In genomic region chr1:161044908-161045748, GRCh38 we compare ENCODE assay signal across 8 cellular contexts. TPM values are rescaled to one million over a fixed set of nuclear protein-coding genes. Genes with fewer than 3 reads are reported as not detected.
DNase-seq lines count a peak whose midpoint lies in the region; ATAC-seq, FAIRE-seq and TF ChIP-seq lines count a peak whose summit lies in the region.

No MANE protein-coding gene starts in this region.

- peaks cover 12% of the 10 kb centered on the region for H3K4me1 ChIP-seq in GM23248 (ENCODE audit: insufficient read depth)
- peaks cover 12% of the 10 kb centered on the region for H3K4me1 ChIP-seq in osteoblast (ENCODE audit: insufficient read depth, low read length)

- in situ Hi-C loops in GM23248 (cut with MboI): loop anchor here (5.0 kb wide), 1 partner anchor 52 kb away; the partner anchor contains the start of gene KLHDC9

- H3K4me2 ChIP-seq in GM23248 (ENCODE audit: unreplicated experiment) (peak overlapping the region; percentile 83), osteoblast (ENCODE audit: insufficient read depth, low read length) (peak overlapping the region; percentile 100)

- peak; percentile 79 for DNase-seq in GM23248
- peak; percentile 98 for DNase-seq in SIG-M5 (lab: John Stamatoyannopoulos, UW)
- peak; percentile 86 for DNase-seq in Right ventricle myocardium inferior (ENCODE audit: missing footprints)
- peak; percentile 96 for DNase-seq in osteoblast (ENCODE audit: insufficient read length, low spot score, missing footprints)
- DNase-seq in NCI-H1436 (lab: John Stamatoyannopoulos, UW): no peak

- H3K9me3 ChIP-seq in GM23248 (ENCODE audit: low read depth): no peaks in the 10 kb centered on the region
- H3K9me3 ChIP-seq in KOPT-K1 (ENCODE audit: insufficient read depth, low read length, poor library complexity, severe bottlenecking): no peaks in the 10 kb centered on the region
- peaks cover 7% of the 10 kb centered on the region for H3K9me3 ChIP-seq in osteoblast (ENCODE audit: low read depth, low read length)

- H3K9ac ChIP-seq in GM23248: peak overlapping the region; percentile 92

- peaks cover 16% of the 10 kb centered on the region; the same call in 1 of the 2 replicates for H3F3A ChIP-seq in GM23248 (ENCODE audit: insufficient read depth)

- H3K4me1 Mint-ChIP-seq in activated naive CD8-positive, alpha-beta T cell (ENCODE audit: low read depth): peaks cover 46% of the 10 kb centered on the region

- no peaks in the 10 kb centered on the region for H3K9me3 Mint-ChIP-seq in activated naive CD8-positive, alpha-beta T cell (ENCODE audit: low read depth)

- H3K27ac ChIP-seq in GM23248 (peak overlapping the region; percentile 93), KOPT-K1 (ENCODE audit: low read depth, low read length, poor library complexity, severe bottlenecking) (peak overlapping the region; percentile 97), osteoblast (ENCODE audit: low read depth, low read length) (peak overlapping the region; percentile 98)

- no peak for TF ChIP-seq CTCF in osteoblast (IDR thresholded peaks at IDR 0.05; ENCODE audit: extremely low read depth, low read depth, low read length)

- 1 to 2% methylated on average over 47 to 48 of the region's 48 CpGs for WGBS in GM23248 (ENCODE audit: low coverage in 1 of 2, low lambda C conversion rate in 2 of 2, missing lambda C conversion rate in 2 of 2), 2 experiments

- peak; percentile 36 for FAIRE-seq in G401.6 (lab: Jason Lieb, UNC)

- peak overlapping the region; percentile 93 for H3K4me3 Mint-ChIP-seq in activated naive CD8-positive, alpha-beta T cell

- H2AFZ ChIP-seq in GM23248: peak overlapping the region; percentile 91
- H2AFZ ChIP-seq in osteoblast (ENCODE audit: low read length): peak overlapping the region; percentile 99

- H3K4me3 ChIP-seq in GM23248: peak overlapping the region; percentile 91
- H3K4me3 ChIP-seq in osteoblast (ENCODE audit: insufficient read depth, low read length): peak overlapping the region; percentile 90

- H4K20me1 ChIP-seq in GM23248 (ENCODE audit: insufficient read depth) (no peaks in the 10 kb centered on the region), osteoblast (ENCODE audit: insufficient read depth, low read length) (peaks cover 8% of the 10 kb centered on the region)

- no peaks in the 10 kb centered on the region for H3K27me3 Mint-ChIP-seq in activated naive CD8-positive, alpha-beta T cell

- peak; percentile 61 for ATAC-seq in Right ventricle myocardium inferior

- H3K27ac Mint-ChIP-seq in activated naive CD8-positive, alpha-beta T cell: peak overlapping the region; percentile 98

- H3K9me2 ChIP-seq in GM23248 (ENCODE audit: insufficient read depth): no peaks in the 10 kb centered on the region

- H3K36me3 ChIP-seq in GM23248 (ENCODE audit: low read depth): peaks cover 7% of the 10 kb centered on the region; the same call in 1 of the 2 replicates
- peaks cover 66% of the 10 kb centered on the region for H3K36me3 ChIP-seq in KOPT-K1 (ENCODE audit: insufficient read depth, low read length)
- H3K36me3 ChIP-seq in osteoblast (ENCODE audit: insufficient read depth, low read length): peaks cover 31% of the 10 kb centered on the region

- peaks cover 7% of the 10 kb centered on the region for H3K36me3 Mint-ChIP-seq in activated naive CD8-positive, alpha-beta T cell

- intact Hi-C loops in Right ventricle myocardium inferior (cut with DNase I): loop anchor here (2.0 to 5.0 kb wide), 3 partner anchors 48 to 87 kb away; partner anchors contain the start of genes DEDD, NIT1 and PFDN2

- H3K27me3 ChIP-seq in GM23248 (replicated peaks; ENCODE audit: insufficient read depth) (no peaks in the 10 kb centered on the region), osteoblast (ENCODE audit: insufficient read depth, low read length) (no peaks in the 10 kb centered on the region)

- peaks cover 35% of the 10 kb centered on the region for H3K79me2 ChIP-seq in GM23248 (ENCODE audit: insufficient read depth)
- peaks cover 28% of the 10 kb centered on the region for H3K79me2 ChIP-seq in osteoblast (ENCODE audit: insufficient read depth, low read length)

RNA-seq across cellular contexts. Expression of gene USF1, which starts 0.6 kb away (rescaled TPM):
- 53.2 and 68.4 TPM in 2 replicates for total RNA-seq in GM23248 (2014; rRNA removed; shearing (Covaris generic))
- polyA plus RNA-seq in GM23248 (2016; fragmentation: Nextera tagmentation; extraction: Ambion mirVana): 12.2 and 17.1 TPM in 2 replicates
- total RNA-seq in Right ventricle myocardium inferior (33.7 TPM), osteoblast (45.7 and 47.4 TPM in 2 replicates)

RNA-seq across cellular contexts. Expression of gene TSTD1, which starts 6.4 kb away (rescaled TPM):
- not detected in 2 replicates for total RNA-seq in GM23248 (2014; rRNA removed; shearing (Covaris generic))
- polyA plus RNA-seq in GM23248 (2016; fragmentation: Nextera tagmentation; extraction: Ambion mirVana): not detected in 2 replicates
- total RNA-seq in Right ventricle myocardium inferior (10.5 TPM), osteoblast (0.72 and 1.8 TPM in 2 replicates)

RNA-seq across cellular contexts. Expression of gene F11R, which starts 24.2 kb away (rescaled TPM):
- 0.76 and 1.5 TPM in 2 replicates for total RNA-seq in GM23248 (2014; rRNA removed; shearing (Covaris generic))
- polyA plus RNA-seq in GM23248 (2016; fragmentation: Nextera tagmentation; extraction: Ambion mirVana): 0.52 and 0.53 TPM in 2 replicates
- total RNA-seq in Right ventricle myocardium inferior: 9.8 TPM
- 0.72 and 1.2 TPM in 2 replicates for total RNA-seq in osteoblast

RNA-seq across cellular contexts. Expression of gene ARHGAP30, which starts 24.6 kb away (rescaled TPM):
- not detected in 2 replicates for total RNA-seq in GM23248 (2014; rRNA removed; shearing (Covaris generic))
- polyA plus RNA-seq in GM23248 (2016; fragmentation: Nextera tagmentation; extraction: Ambion mirVana): 0.21 and 0.29 TPM in 2 replicates
- total RNA-seq in Right ventricle myocardium inferior: 3.7 TPM
- under 0.01 TPM in 1 of 2 replicates, not detected in the other for total RNA-seq in osteoblast

RNA-seq across cellular contexts. Expression of gene NECTIN4, which starts 44.2 kb away (rescaled TPM):
- 0.54 TPM in 1 of 2 replicates, not detected in the other for total RNA-seq in GM23248 (2014; rRNA removed; shearing (Covaris generic))
- polyA plus RNA-seq in GM23248 (2016; fragmentation: Nextera tagmentation; extraction: Ambion mirVana): 0.40 and 0.54 TPM in 2 replicates
- total RNA-seq in Right ventricle myocardium inferior (not detected), osteoblast (under 0.01 TPM in 2 replicates)
